23 cellular contexts compared by ENCODE assay signal in genomic region chr12:114003286-114003685, GRCh38.
"Had no signal": no experiment of that assay in that cellular context is flagged by ENCODE, and none has a peak within 500 bp of the region (broad histone marks: within the 10 kb centered on the region; RNA-seq: fewer than 3 reads in every experiment).

No MANE protein-coding gene starts in this region.

- H3K4me2 ChIP-seq: hepatocyte, neural progenitor cell had no signal

- H2AFZ ChIP-seq: hepatocyte, neural progenitor cell, parathyroid adenoma had no signal

- H3K27me3 ChIP-seq: foreskin keratinocyte, right lobe of liver, vagina had no signal

- DNase-seq: dermis blood vessel endothelial cell; effector memory CD4-positive, alpha-beta T cell; foreskin keratinocyte; heart left ventricle; left cardiac atrium; left lung; mesendoderm; midbrain; naive thymus-derived CD4-positive, alpha-beta T cell; right lobe of liver; small intestine; stimulated activated CD4-positive, alpha-beta T cell treated with anti-CD3 and anti-CD28 coated beads, Interleukin-15, amount 100 ng/mL, for 24 hours; stimulated activated CD4-positive, alpha-beta T cell treated with anti-CD3 and anti-CD28 coated beads, Interleukin-2, amount 100 ng/mL, for 48 hours; stimulated activated naive CD4-positive, alpha-beta T cell; stimulated activated naive CD8-positive, alpha-beta T cell treated with anti-CD3 and anti-CD28 coated beads, Interleukin-15, amount 100 ng/mL, for 72 hours; transverse colon had no signal

- H3K36me3 ChIP-seq: esophagus muscularis mucosa, gastroesophageal sphincter, heart left ventricle, left lung, neural progenitor cell, right lobe of liver, suprapubic skin, transverse colon, vagina had no signal

- H3K4me1 ChIP-seq: esophagus muscularis mucosa, foreskin keratinocyte, gastroesophageal sphincter, heart left ventricle, left lung, neural progenitor cell, parathyroid adenoma, right lobe of liver, suprapubic skin, transverse colon, vagina had no signal

- H3K4me3 ChIP-seq: esophagus muscularis mucosa, gastroesophageal sphincter, heart left ventricle, hepatocyte, left lung, neural progenitor cell, right lobe of liver, suprapubic skin, transverse colon, vagina had no signal

- H3K9ac ChIP-seq: neural progenitor cell, parathyroid adenoma had no signal

- H3K27ac ChIP-seq: esophagus muscularis mucosa, foreskin keratinocyte, gastroesophageal sphincter, heart left ventricle, hepatocyte, left lung, neural progenitor cell, parathyroid adenoma, right lobe of liver, suprapubic skin, transverse colon, vagina had no signal

- H3K9me3 ChIP-seq: esophagus muscularis mucosa, gastroesophageal sphincter, heart left ventricle, left lung, right lobe of liver, suprapubic skin, transverse colon, vagina had no signal
